In the genomic region with DNA sequence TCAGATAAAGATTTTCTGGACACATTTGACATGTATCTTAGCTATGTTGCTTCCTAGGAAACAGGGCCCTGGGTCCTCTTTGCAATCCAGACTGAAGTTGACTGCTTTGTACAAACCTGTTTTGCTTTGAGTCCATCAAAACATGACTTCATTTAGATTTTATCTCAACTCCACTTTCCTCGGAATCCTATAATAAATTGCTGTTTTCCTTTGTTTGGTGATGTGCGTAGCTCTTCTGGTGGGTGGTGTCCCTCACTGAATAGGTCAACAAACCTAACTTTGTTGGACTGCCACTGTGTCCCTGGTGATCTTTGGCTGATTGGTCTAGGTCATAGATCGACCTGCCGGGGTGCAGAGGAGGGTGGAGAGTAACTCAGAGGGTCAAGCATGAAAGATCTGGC, we compare ENCODE assay signal across 11 cellular contexts. TPM values are rescaled to one million over a fixed set of nuclear protein-coding genes. Genes with fewer than 3 reads are reported as not detected.
DNase-seq lines count a peak whose midpoint lies in the region; ATAC-seq and TF ChIP-seq lines count a peak whose summit lies in the region.
"Had no signal": no experiment of that assay in that cellular context is flagged by ENCODE, and none has a peak within 500 bp of the region (broad histone marks: within the 10 kb centered on the region; RNA-seq: fewer than 3 reads in every experiment).

No MANE protein-coding gene starts in this region.

- H3K27me3 ChIP-seq in SK-N-SH (ENCODE audit: insufficient read depth) (no peaks in the 10 kb centered on the region; the same call in 1 of the 2 replicates), stomach (no peaks in the 10 kb centered on the region)
- H3K27me3 ChIP-seq: Peyer's patch had no signal

- no peaks in the 10 kb centered on the region for H3K9me3 ChIP-seq in SK-N-SH
- no peaks in the 10 kb centered on the region for H3K9me3 ChIP-seq in stomach
- H3K9me3 ChIP-seq: Peyer's patch had no signal

- H3K27ac ChIP-seq in SK-N-SH (ENCODE audit: low read depth in 2 of 2, low read length in 1 of 2) (peak overlapping the region in 1 of 2 experiments; percentile 41; a peak in 1 of 4 replicates), stomach (peak overlapping the region in 1 of 5 donors; percentile 75)

- H3K9me3 Mint-ChIP-seq in activated CD4-positive, alpha-beta memory T cell treated with anti-CD3 and anti-CD28 coated beads for 36 hours, result peaks cover 2% of the 10 kb centered on the region
- H3K9me3 Mint-ChIP-seq in stimulated activated naive CD8-positive, alpha-beta T cell treated with anti-CD3 and anti-CD28 coated beads, Interleukin-15, amount 100 ng/mL, for 72 hours, result peaks cover 4 to 11% of the 10 kb centered on the region in 2 donors

- H3K4me3 ChIP-seq in SK-N-SH (ENCODE audit: low read depth in 2 of 2, low read length in 1 of 2) (no peak overlapping the region), stomach (no peak overlapping the region)

- POLR2A ChIA-PET in SK-N-SH (lab: Yijun Ruan, JAX), result interaction anchor here (1.0 to 1.1 kb wide), 3 partner anchors 47 to 446 kb away, joined by 3 to 4 read pairs (median 4); no protein-coding TSS in a partner anchor
- POLR2A ChIA-PET in activated CD4-positive, alpha-beta memory T cell treated with anti-CD3 and anti-CD28 coated beads for 36 hours (lab: Charles Lee), result interaction anchor here (0.8 to 2.4 kb wide), 3 partner anchors 12 to 226 kb away, joined by 3 to 10 read pairs (median 6); no protein-coding TSS in a partner anchor

- TF ChIP-seq CTCF in SK-N-SH (IDR thresholded peaks at IDR 0.05), result no peak
- TF ChIP-seq CTCF in stomach (IDR thresholded peaks at IDR 0.05), result no peak

- H3K27ac Mint-ChIP-seq in activated CD4-positive, alpha-beta memory T cell treated with anti-CD3 and anti-CD28 coated beads for 36 hours, result peak overlapping the region; percentile 77
- peak overlapping the region in 1 of 2 donors; percentile 83 for H3K27ac Mint-ChIP-seq in stimulated activated naive CD8-positive, alpha-beta T cell treated with anti-CD3 and anti-CD28 coated beads, Interleukin-15, amount 100 ng/mL, for 72 hours

- no peaks in the 10 kb centered on the region for H3K79me2 ChIP-seq in SK-N-SH (ENCODE audit: insufficient read depth)

- no peak overlapping the region for H3K9ac ChIP-seq in SK-N-SH

- H4K20me1 ChIP-seq in SK-N-SH (ENCODE audit: insufficient read depth), result no peaks in the 10 kb centered on the region

- intact Hi-C loops in activated CD4-positive, alpha-beta memory T cell treated with anti-CD3 and anti-CD28 coated beads for 36 hours (cut with micrococcal nuclease), result no loop called here
- intact Hi-C loops in stomach (cut with DNase I; ENCODE audit: low total_unique reads), result no loop called here

- no peak for TF ChIP-seq RAD21 in SK-N-SH (IDR thresholded peaks at IDR 0.05; ENCODE audit: low read length)

- DNase-seq in SK-N-SH (no peak), left lobe of liver (ENCODE audit: low spot score) (peak; percentile 79), hepatic stellate cell (ENCODE audit: low spot score) (no peak), epidermal melanocyte (ENCODE audit: insufficient read length, low spot score) (no peak), stomach (no peak)
- no peak for DNase-seq in activated CD4-positive, alpha-beta memory T cell treated with anti-CD3 and anti-CD28 coated beads for 36 hours
- DNase-seq in stimulated activated naive CD8-positive, alpha-beta T cell treated with anti-CD3 and anti-CD28 coated beads, Interleukin-15, amount 100 ng/mL, for 72 hours, result no peak
- DNase-seq: 8988T, Calu3 had no signal

- no peaks in the 10 kb centered on the region for H3K27me3 Mint-ChIP-seq in activated CD4-positive, alpha-beta memory T cell treated with anti-CD3 and anti-CD28 coated beads for 36 hours
- H3K27me3 Mint-ChIP-seq in stimulated activated naive CD8-positive, alpha-beta T cell treated with anti-CD3 and anti-CD28 coated beads, Interleukin-15, amount 100 ng/mL, for 72 hours, result no peaks in the 10 kb centered on the region

- ATAC-seq in SK-N-SH treated with all-trans-retinoic acid at 6 μM for 48 hours (no peak), left lobe of liver (peak; percentile 65)
- ATAC-seq in stimulated activated naive CD8-positive, alpha-beta T cell treated with anti-CD3 and anti-CD28 coated beads, Interleukin-15, amount 100 ng/mL, for 72 hours, result no peak

- no peak for TF ChIP-seq EP300 in SK-N-SH (IDR thresholded peaks at IDR 0.05; ENCODE audit: borderline replicate concordance in 1 of 2, low read depth in 1 of 2, low read length in 1 of 2)
- no peak for TF ChIP-seq EP300 in stomach (IDR thresholded peaks at IDR 0.05)

- 59% methylated on average over 4 of the region's 4 CpGs for WGBS in SK-N-SH (ENCODE audit: low lambda C conversion rate)
- 64 to 81% (median 68%) methylated on average over 4 of the region's 4 CpGs for WGBS in stomach, 5 donors

- no peak for TF ChIP-seq POLR2A in stomach (IDR thresholded peaks at IDR 0.05)

- peaks cover 65% of the 10 kb centered on the region for H3K4me1 Mint-ChIP-seq in activated CD4-positive, alpha-beta memory T cell treated with anti-CD3 and anti-CD28 coated beads for 36 hours (ENCODE audit: low read depth)
- H3K4me1 Mint-ChIP-seq in stimulated activated naive CD8-positive, alpha-beta T cell treated with anti-CD3 and anti-CD28 coated beads, Interleukin-15, amount 100 ng/mL, for 72 hours, result peaks cover 79% of the 10 kb centered on the region

- H2AFZ ChIP-seq in SK-N-SH (ENCODE audit: low read depth), result no peak overlapping the region

- no peaks in the 10 kb centered on the region for H3K9me2 ChIP-seq in SK-N-SH

- peaks cover 0 to 12% of the 10 kb centered on the region in 2 experiments; a peak in 1 of 4 replicates for H3K4me1 ChIP-seq in SK-N-SH (ENCODE audit: control insufficient read depth in 1 of 2, insufficient read depth in 2 of 2, low read depth in 1 of 2, low read length in 1 of 2)
- peaks cover 6 to 48% (median 28%) of the 10 kb centered on the region in 4 donors for H3K4me1 ChIP-seq in stomach

- H3K4me2 ChIP-seq in SK-N-SH, result peak overlapping the region; percentile 98; the same call in 1 of the 2 replicates

- CTCF ChIA-PET in SK-N-SH (lab: Yijun Ruan, JAX), result interaction anchor here (1.1 to 1.7 kb wide), 5 partner anchors 21 to 549 kb away, joined by 3 to 5 read pairs (median 5); no protein-coding TSS in a partner anchor
- CTCF ChIA-PET in activated CD4-positive, alpha-beta memory T cell treated with anti-CD3 and anti-CD28 coated beads for 36 hours (lab: Charles Lee), result interaction anchor here (1.0 to 1.3 kb wide), 4 partner anchors 12 to 85 kb away, joined by 4 to 6 read pairs (median 4); no protein-coding TSS in a partner anchor

- H3K36me3 Mint-ChIP-seq in activated CD4-positive, alpha-beta memory T cell treated with anti-CD3 and anti-CD28 coated beads for 36 hours, result peaks cover 4% of the 10 kb centered on the region

- peaks cover 12% of the 10 kb centered on the region for H3F3A ChIP-seq in SK-N-SH (replicated peaks; ENCODE audit: insufficient read depth)

- H3K4me3 Mint-ChIP-seq in activated CD4-positive, alpha-beta memory T cell treated with anti-CD3 and anti-CD28 coated beads for 36 hours, result no peak overlapping the region
- H3K4me3 Mint-ChIP-seq in stimulated activated naive CD8-positive, alpha-beta T cell treated with anti-CD3 and anti-CD28 coated beads, Interleukin-15, amount 100 ng/mL, for 72 hours, result peak overlapping the region; percentile 20 to 88

- H3K36me3 ChIP-seq in SK-N-SH (replicated peaks in 1 of 2; ENCODE audit: control insufficient read depth in 1 of 2, insufficient read depth in 2 of 2, low read length in 1 of 2) (no peaks in the 10 kb centered on the region), stomach (no peaks in the 10 kb centered on the region)
- H3K36me3 ChIP-seq: Peyer's patch had no signal

TF ChIP-seq in SK-N-SH, 30 proteins besides CTCF, POLR2A, EP300 and RAD21 (continues in another document):
- no peak for TF ChIP-seq FOXJ3 (CRISPR knock-in tag; IDR thresholded peaks at IDR 0.05)
- TF ChIP-seq, protein P1, sequence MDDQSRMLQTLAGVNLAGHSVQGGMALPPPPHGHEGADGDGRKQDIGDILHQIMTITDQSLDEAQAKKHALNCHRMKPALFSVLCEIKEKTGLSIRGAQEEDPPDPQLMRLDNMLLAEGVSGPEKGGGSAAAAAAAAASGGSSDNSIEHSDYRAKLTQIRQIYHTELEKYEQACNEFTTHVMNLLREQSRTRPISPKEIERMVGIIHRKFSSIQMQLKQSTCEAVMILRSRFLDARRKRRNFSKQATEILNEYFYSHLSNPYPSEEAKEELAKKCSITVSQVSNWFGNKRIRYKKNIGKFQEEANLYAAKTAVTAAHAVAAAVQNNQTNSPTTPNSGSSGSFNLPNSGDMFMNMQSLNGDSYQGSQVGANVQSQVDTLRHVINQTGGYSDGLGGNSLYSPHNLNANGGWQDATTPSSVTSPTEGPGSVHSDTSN (IDR thresholded peaks at IDR 0.05), result no peak

TF ChIP-seq in SK-N-SH treated with all-trans-retinoic acid at 6 μM for 48 hours, 23 proteins besides CTCF, POLR2A, EP300 and RAD21:
- TF ChIP-seq TOX (CRISPR knock-in tag; IDR thresholded peaks at IDR 0.05; ENCODE audit: borderline replicate concordance) (no peak), CREB5 (CRISPR knock-in tag; IDR thresholded peaks at IDR 0.05; ENCODE audit: low read depth) (no peak)

RNA-seq across cellular contexts. Expression of gene P2RX7, which starts 0.7 kb away (rescaled TPM):
- polyA plus RNA-seq in SK-N-SH (2012; rRNA removed) (0.43 and 0.60 TPM in 2 replicates), stomach (under 1 TPM; 0.31 to 0.60 (median 0.46) TPM)
- 0.60 and 0.63 TPM in 2 replicates for polyA plus RNA-seq in SK-N-SH (2012; cell fraction: cytosol; rRNA removed)
- 1.0 and 1.8 TPM in 2 replicates for polyA plus RNA-seq in SK-N-SH (2012; cell fraction: nucleus; rRNA removed)
- 10 to 100 TPM; 11.3 to 12.2 TPM for total RNA-seq in activated CD4-positive, alpha-beta memory T cell treated with anti-CD3 and anti-CD28 coated beads for 36 hours
- total RNA-seq in left lobe of liver (3.5 TPM), stomach (1 to 10 TPM in 3 of 5 donors, not detected in 2; 1.3 to 2.2 (median 1.8) TPM)
- total RNA-seq: Calu3 had no signal
